13 cellular contexts compared by ENCODE assay signal in genomic region chr4:80393246-80393969, GRCh38. TPM values are rescaled to one million over a fixed set of nuclear protein-coding genes. Genes with fewer than 3 reads are reported as not detected.
DNase-seq lines count a peak whose midpoint lies in the region; ATAC-seq, FAIRE-seq and TF ChIP-seq lines count a peak whose summit lies in the region.
"Had no signal": no experiment of that assay in that cellular context is flagged by ENCODE, and none has a peak within 500 bp of the region (broad histone marks: within the 10 kb centered on the region; RNA-seq: fewer than 3 reads in every experiment).

No MANE protein-coding gene starts in this region.

- no peaks in the 10 kb centered on the region for H3K36me3 Mint-ChIP-seq in stimulated activated memory B cell treated with anti-CD40 and anti-IgM and Interleukin-4, amounts not matched to agents 10 μg/mL and 1 μg/mL and 100 μg/mL, for 72 hours
- H3K36me3 Mint-ChIP-seq: CD14-positive monocyte had no signal

- TF ChIP-seq POLR2A in HepG2 (IDR thresholded peaks at IDR 0.05; ENCODE audit: insufficient read depth in 1 of 2, low read depth in 2 of 2, low read length in 2 of 2): no peak
- TF ChIP-seq POLR2A in right lobe of liver (IDR thresholded peaks at IDR 0.05): no peak

- in situ Hi-C loops in HepG2 (cut with HindIII; ENCODE audit: extremely low pct_ligation_motif_present, low pct_unique_long_range_greater_than_20kb): no loop called here

- no peak for DNase-seq in HepG2 (ENCODE audit: low spot score)
- DNase-seq in right lobe of liver: no peak
- peak; percentile 93 for DNase-seq in bronchial epithelial cell (ENCODE audit: low read depth)
- no peak for DNase-seq in epidermal melanocyte (ENCODE audit: insufficient read length, low spot score)
- no peak for DNase-seq in activated gamma-delta T cell (lab: John Stamatoyannopoulos, UW)
- DNase-seq: NCI-H146, sigmoid colon, substantia nigra had no signal

- H3K36me3 ChIP-seq in HepG2 (replicated peaks in 1 of 2; ENCODE audit: control insufficient read depth in 1 of 2, insufficient read depth in 2 of 2, low read length in 2 of 2): no peaks in the 10 kb centered on the region
- H3K36me3 ChIP-seq in right lobe of liver: no peaks in the 10 kb centered on the region
- no peaks in the 10 kb centered on the region for H3K36me3 ChIP-seq in bronchial epithelial cell (ENCODE audit: control insufficient read depth, insufficient read depth, low read length)
- H3K36me3 ChIP-seq: sigmoid colon had no signal

- CTCF ChIA-PET in HepG2 (lab: Yijun Ruan, JAX; ENCODE audit: low intra/inter-chr PET ratio, low total read pairs): no interaction called here

- no peaks in the 10 kb centered on the region for H3K9me3 Mint-ChIP-seq in stimulated activated memory B cell treated with anti-CD40 and anti-IgM and Interleukin-4, amounts not matched to agents 10 μg/mL and 1 μg/mL and 100 μg/mL, for 72 hours

- H4K20me1 ChIP-seq in HepG2 (ENCODE audit: insufficient read depth, low read length): no peaks in the 10 kb centered on the region

- WGBS in HepG2 (ENCODE audit: low lambda C conversion rate): 1% methylated on average over 4 of the region's 4 CpGs
- WGBS in right lobe of liver (ENCODE audit: insufficient coverage, low coverage, low lambda C conversion rate, missing lambda C conversion rate): 39% methylated on average over 4 of the region's 4 CpGs

- no peak overlapping the region for H3K4me3 Mint-ChIP-seq in stimulated activated memory B cell treated with anti-CD40 and anti-IgM and Interleukin-4, amounts not matched to agents 10 μg/mL and 1 μg/mL and 100 μg/mL, for 72 hours
- H3K4me3 Mint-ChIP-seq: CD14-positive monocyte had no signal

- no peak overlapping the region for H3K4me2 ChIP-seq in HepG2 (ENCODE audit: low read depth, low read length)

- TF ChIP-seq RAD21 in HepG2 (CRISPR knock-in tag; IDR thresholded peaks at IDR 0.05): no peak

- H3K9me3 ChIP-seq in HepG2 (ENCODE audit: low read length) (no peaks in the 10 kb centered on the region), right lobe of liver (no peaks in the 10 kb centered on the region)
- H3K9me3 ChIP-seq: sigmoid colon had no signal

- no peak for TF ChIP-seq EP300 in HepG2 (IDR thresholded peaks at IDR 0.05; ENCODE audit: low read depth in 2 of 2, low read length in 2 of 2)
- TF ChIP-seq EP300 in HepG2 (CRISPR knock-in tag; IDR thresholded peaks at IDR 0.05; ENCODE audit: borderline replicate concordance): no peak

- H2AFZ ChIP-seq in HepG2 (ENCODE audit: low read length): no peak overlapping the region

- ATAC-seq in HepG2 (no peak), right lobe of liver (no peak), HG03442 (IDR thresholded peaks at IDR 0.05; ENCODE audit: unreplicated experiment) (peak; percentile 79), GM19455 (IDR thresholded peaks at IDR 0.05; ENCODE audit: unreplicated experiment) (no peak)
- peak; percentile 57 for ATAC-seq in stimulated activated memory B cell treated with anti-CD40 and anti-IgM and Interleukin-4, amounts not matched to agents 10 μg/mL and 1 μg/mL and 100 μg/mL, for 72 hours

- H3K9ac ChIP-seq in HepG2 (ENCODE audit: insufficient read depth, low read depth, low read length): no peak overlapping the region

- no peaks in the 10 kb centered on the region for H3K79me2 ChIP-seq in HepG2 (ENCODE audit: insufficient read depth, low read length)

- no peak overlapping the region for H3K4me3 ChIP-seq in HepG2 (replicated peaks in 1 of 3; ENCODE audit: insufficient read depth in 1 of 3, low read depth in 2 of 3, low read length in 3 of 3)
- no peak overlapping the region for H3K4me3 ChIP-seq in right lobe of liver
- no peak overlapping the region for H3K4me3 ChIP-seq in bronchial epithelial cell (ENCODE audit: low read depth, low read length)
- H3K4me3 ChIP-seq: sigmoid colon had no signal

- no peaks in the 10 kb centered on the region for H3K27me3 Mint-ChIP-seq in stimulated activated memory B cell treated with anti-CD40 and anti-IgM and Interleukin-4, amounts not matched to agents 10 μg/mL and 1 μg/mL and 100 μg/mL, for 72 hours

- POLR2A ChIA-PET in HepG2 (lab: Yijun Ruan, JAX): no interaction called here

- intact Hi-C loops in HepG2 (cut with micrococcal nuclease; ENCODE audit: unreplicated experiment): no loop called here
- intact Hi-C loops in right lobe of liver (cut with DNase I): no loop called here

- no peak overlapping the region for H3K27ac Mint-ChIP-seq in stimulated activated memory B cell treated with anti-CD40 and anti-IgM and Interleukin-4, amounts not matched to agents 10 μg/mL and 1 μg/mL and 100 μg/mL, for 72 hours
- H3K27ac Mint-ChIP-seq: CD14-positive monocyte had no signal

- H3K27me3 ChIP-seq in HepG2 (ENCODE audit: control insufficient read depth in 1 of 2, insufficient read depth in 2 of 2, low read length in 2 of 2) (no peaks in the 10 kb centered on the region), right lobe of liver (no peaks in the 10 kb centered on the region), bronchial epithelial cell (ENCODE audit: control insufficient read depth, insufficient read depth, low read length) (no peaks in the 10 kb centered on the region)
- H3K27me3 ChIP-seq: sigmoid colon had no signal

- H3K4me1 ChIP-seq in HepG2 (ENCODE audit: insufficient read depth, low read length) (no peaks in the 10 kb centered on the region), right lobe of liver (no peaks in the 10 kb centered on the region)

- H3K4me1 Mint-ChIP-seq in stimulated activated memory B cell treated with anti-CD40 and anti-IgM and Interleukin-4, amounts not matched to agents 10 μg/mL and 1 μg/mL and 100 μg/mL, for 72 hours: peaks cover 7% of the 10 kb centered on the region
- H3K4me1 Mint-ChIP-seq: CD14-positive monocyte had no signal

- no TSS peak for BruUV-seq in HepG2 (replicated peaks; lab: Mats Ljungman, UMichigan)

- no peak for FAIRE-seq in HepG2 (lab: Jason Lieb, UNC)
- no peak for FAIRE-seq in bronchial epithelial cell (lab: Jason Lieb, UNC)

- H3K27ac ChIP-seq in HepG2 (ENCODE audit: extremely low read length, insufficient read depth, low read length) (no peak overlapping the region), right lobe of liver (no peak overlapping the region)

- TF ChIP-seq CTCF in HepG2 (CRISPR knock-in tag; IDR thresholded peaks at IDR 0.05) (no peak), right lobe of liver (IDR thresholded peaks at IDR 0.05) (no peak), bronchial epithelial cell (IDR thresholded peaks at IDR 0.05; ENCODE audit: insufficient read depth, low read length, severe bottlenecking) (no peak)

TF ChIP-seq in HepG2, 621 proteins besides CTCF, POLR2A, EP300 and RAD21:
- TF ChIP-seq ZNF225 (CRISPR knock-in tag; IDR thresholded peaks at IDR 0.05): no peak
- no peak for TF ChIP-seq ZNF10 (CRISPR knock-in tag; IDR thresholded peaks at IDR 0.05; ENCODE audit: borderline replicate concordance, low read depth)
- peak; percentile 74 for TF ChIP-seq MNT (IDR thresholded peaks at IDR 0.05)

RNA-seq across cellular contexts. Expression of gene CFAP299, which starts 57.9 kb away (rescaled TPM):
- total RNA-seq in HepG2 (2016; rRNA removed; fragmentation: Illumina TruSeq; extraction: Trizol): not detected in 2 replicates
- not detected in 2 replicates for total RNA-seq in HepG2 (2016; cell fraction: cytosol; rRNA removed; fragmentation: Illumina TruSeq; extraction: Trizol; ENCODE audit: low read depth)
- not detected in 2 replicates for total RNA-seq in HepG2 (2016; cell fraction: insoluble cytoplasmic fraction; rRNA removed; fragmentation: Illumina TruSeq; extraction: Trizol)
- not detected in 2 replicates for total RNA-seq in HepG2 (2016; cell fraction: membrane; rRNA removed; fragmentation: Illumina TruSeq; extraction: Trizol)
- total RNA-seq in HepG2 (2016; cell fraction: nucleus; rRNA removed; fragmentation: Illumina TruSeq; extraction: Trizol): not detected in 2 replicates
- polyA plus RNA-seq in HepG2 (2011; rRNA removed): not detected in 2 replicates
- not detected in 2 replicates for polyA plus RNA-seq in HepG2 (2011; cell fraction: cytosol; rRNA removed)
- polyA plus RNA-seq in HepG2 (2011; cell fraction: nucleus; rRNA removed): not detected in 2 replicates
- polyA plus RNA-seq in HepG2 (2012): not detected in 2 replicates
- polyA plus RNA-seq in HepG2 (2016; cell fraction: cytosol; fragmentation: Illumina TruSeq; extraction: Trizol; ENCODE audit: low read depth): not detected in 2 replicates
- polyA plus RNA-seq in HepG2 (2016; cell fraction: insoluble cytoplasmic fraction; fragmentation: Illumina TruSeq; extraction: Trizol; ENCODE audit: low read depth): not detected in 2 replicates
- polyA plus RNA-seq in HepG2 (2016; cell fraction: membrane; fragmentation: Illumina TruSeq; extraction: Trizol; ENCODE audit: low read depth): not detected in 2 replicates
- not detected in 2 replicates for polyA plus RNA-seq in HepG2 (2016; cell fraction: nucleus; fragmentation: Illumina TruSeq; extraction: Trizol; ENCODE audit: insufficient read depth, low read depth)
- polyA minus RNA-seq in HepG2 (2011; rRNA and poly(A)+ RNA removed; ENCODE audit: low replicate concordance): not detected in 2 replicates
- not detected in 2 replicates for polyA minus RNA-seq in HepG2 (2011; cell fraction: cytosol; rRNA and poly(A)+ RNA removed)
- polyA minus RNA-seq in HepG2 (2011; cell fraction: nucleus; rRNA and poly(A)+ RNA removed): not detected in 2 replicates
- total RNA-seq in right lobe of liver: not detected
- total RNA-seq in bronchial epithelial cell: 0.26 TPM in 1 of 2 replicates, not detected in the other
- total RNA-seq: lung microvascular endothelial cell had no signal
- polyA plus RNA-seq: CD14-positive monocyte, sigmoid colon had no signal

Comparison
In these comparisons a context has a peak if more than half of its experiments do, and no peak if none do; other contexts are left out.
1. ATAC-seq: peak in HG03442 (single experiment) and stimulated activated memory B cell treated with anti-CD40 and anti-IgM and Interleukin-4, amounts not matched to agents 10 μg/mL and 1 μg/mL and 100 μg/mL, for 72 hours (single experiment); none in HepG2 (single experiment), right lobe of liver (0 of 4) and GM19455 (single experiment).